ENCODE assay signal across 16 cellular contexts in the genomic region with DNA sequence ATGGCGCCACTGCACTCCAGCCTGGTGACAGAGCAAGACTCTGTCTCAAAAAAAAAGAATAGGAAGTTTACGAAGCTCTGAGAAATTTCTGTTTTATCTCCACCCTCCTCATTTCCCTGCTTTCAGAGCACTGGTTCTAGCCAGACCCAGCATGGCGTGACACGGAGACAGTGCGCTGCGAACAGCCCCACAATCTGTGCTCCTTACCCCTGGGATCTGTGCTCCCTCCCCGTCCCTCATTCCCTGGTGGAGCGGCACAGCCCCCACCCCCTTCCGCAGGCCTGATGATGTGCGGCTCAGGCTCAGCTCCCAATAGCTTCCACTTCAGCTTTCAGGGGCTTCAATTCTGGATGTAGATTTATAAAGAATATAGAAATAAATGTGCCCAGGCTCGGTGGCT.
"Had no signal": no experiment of that assay in that cellular context is flagged by ENCODE, and none has a peak within 500 bp of the region (broad histone marks: within the 10 kb centered on the region; RNA-seq: fewer than 3 reads in every experiment).

No MANE protein-coding gene starts in this region.

- H3K4me1 ChIP-seq: sigmoid colon had no signal

- H3K27me3 Mint-ChIP-seq: naive thymus-derived CD8-positive, alpha-beta T cell; stimulated activated naive CD8-positive, alpha-beta T cell treated with anti-CD3 and anti-CD28 coated beads, Interleukin-15, Interleukin-2, amounts not matched to agents 100 ng/mL and 50 ng/mL, for 24 hours; type B pancreatic cell had no signal

- H3K4me3 Mint-ChIP-seq: naive thymus-derived CD8-positive, alpha-beta T cell; stimulated activated naive CD8-positive, alpha-beta T cell treated with anti-CD3 and anti-CD28 coated beads, Interleukin-15, Interleukin-2, amounts not matched to agents 100 ng/mL and 50 ng/mL, for 24 hours; type B pancreatic cell had no signal

- DNase-seq: central memory CD4-positive, alpha-beta T cell; effector memory CD4-positive, alpha-beta T cell; hypothalamus; kidney glomerular epithelial cell; mucosa of descending colon; naive thymus-derived CD8-positive, alpha-beta T cell; occipital lobe; stimulated activated CD4-positive, alpha-beta T cell treated with anti-CD3 and anti-CD28 coated beads, Interleukin-12 subunit alpha, Interleukin-12 subunit beta, amount 100 ng/mL, for 4 hours; substantia nigra had no signal

- H3K27ac Mint-ChIP-seq: stimulated activated naive CD8-positive, alpha-beta T cell treated with anti-CD3 and anti-CD28 coated beads, Interleukin-15, Interleukin-2, amounts not matched to agents 100 ng/mL and 50 ng/mL, for 24 hours; type B pancreatic cell had no signal

- H3K27ac ChIP-seq: heart left ventricle, sigmoid colon, skin epidermis, thoracic aorta had no signal

- H3K9me3 ChIP-seq: heart left ventricle, mucosa of descending colon, sigmoid colon, thoracic aorta had no signal

- H3K27me3 ChIP-seq: heart left ventricle, sigmoid colon had no signal

- H3K9me3 Mint-ChIP-seq: naive thymus-derived CD8-positive, alpha-beta T cell; stimulated activated naive CD8-positive, alpha-beta T cell treated with anti-CD3 and anti-CD28 coated beads, Interleukin-15, Interleukin-2, amounts not matched to agents 100 ng/mL and 50 ng/mL, for 24 hours; type B pancreatic cell had no signal

- ATAC-seq: esophagus mucosa; heart left ventricle; mucosa of descending colon; naive thymus-derived CD8-positive, alpha-beta T cell had no signal

- H3K4me3 ChIP-seq: heart left ventricle, mucosa of descending colon, sigmoid colon, skin epidermis, thoracic aorta had no signal
